Comparison of ENCODE assay signal across 14 cellular contexts in genomic region chr2:46719499-46719898, GRCh38. TPM values are rescaled to one million over a fixed set of nuclear protein-coding genes. Genes with fewer than 3 reads are reported as not detected.
DNase-seq lines count a peak whose midpoint lies in the region; ATAC-seq, FAIRE-seq and TF ChIP-seq lines count a peak whose summit lies in the region.
"Had no signal": no experiment of that assay in that cellular context is flagged by ENCODE, and none has a peak within 500 bp of the region (broad histone marks: within the 10 kb centered on the region; RNA-seq: fewer than 3 reads in every experiment).

No MANE protein-coding gene starts in this region.

- in situ Hi-C loops in gastrocnemius medialis (cut with MboI; ENCODE audit: low sequenced_read_pairs in 4 of 4): no loop called here

- TF ChIP-seq CTCF in fibroblast of mammary gland (conservative IDR thresholded peaks at IDR 0.05; ENCODE audit: control insufficient read depth, insufficient read depth, low read depth, low read length) (no peak), gastrocnemius medialis (IDR thresholded peaks at IDR 0.05 in 4 of 5, conservative IDR thresholded peaks at IDR 0.05 in 1 of 5) (no peak)

- H3K4me1 ChIP-seq in gastrocnemius medialis: peaks cover 74 to 83% of the 10 kb centered on the region in 2 donors
- H3K4me1 ChIP-seq: testis had no signal

- no peaks in the 10 kb centered on the region for H3K27me3 ChIP-seq in gastrocnemius medialis
- H3K27me3 ChIP-seq: esophagus muscularis mucosa, testis had no signal

- intact Hi-C loops in gastrocnemius medialis (cut with DNase I; ENCODE audit: low total_unique reads): no loop called here

- H3K4me3 ChIP-seq in fibroblast of mammary gland (ENCODE audit: control insufficient read depth, low read depth, low read length): no peak overlapping the region
- no peak overlapping the region for H3K4me3 ChIP-seq in gastrocnemius medialis
- H3K4me3 ChIP-seq: esophagus muscularis mucosa, testis had no signal

- H3K27ac ChIP-seq in gastrocnemius medialis: peak overlapping the region in 2 of 4 donors; percentile 39 to 42
- H3K27ac ChIP-seq: testis had no signal

- H3K9me3 ChIP-seq in gastrocnemius medialis: no peaks in the 10 kb centered on the region
- H3K9me3 ChIP-seq: testis had no signal

- no peak for TF ChIP-seq POLR2A in gastrocnemius medialis (IDR thresholded peaks at IDR 0.05)

- peak; percentile 70 for DNase-seq in EH (ENCODE audit: low read depth)
- DNase-seq in RCC 7860 (ENCODE audit: low spot score): peak; percentile 95
- DNase-seq in fibroblast of mammary gland (ENCODE audit: low read depth): peak; percentile 82
- no peak for DNase-seq in gastrocnemius medialis
- DNase-seq in NCI-H1930 (lab: John Stamatoyannopoulos, UW): no peak
- DNase-seq: activated naive CD4-positive, alpha-beta T cell; DMS 273 treated with DMSO at 0.1 percent for 48 hours; NCI-H2081 treated with DMSO at 0.1 percent for 48 hours; nephron progenitor cell; small intestine; testis had no signal

- H3K36me3 ChIP-seq in gastrocnemius medialis: no peaks in the 10 kb centered on the region
- H3K36me3 ChIP-seq: esophagus muscularis mucosa had no signal

- peak; percentile 98 for FAIRE-seq in RCC 7860 (lab: Jason Lieb, UNC)

- ATAC-seq in gastrocnemius medialis (peak; percentile 45 to 46), GM21367 (IDR thresholded peaks at IDR 0.05; ENCODE audit: unreplicated experiment) (no peak), GM21360 (IDR thresholded peaks at IDR 0.05; ENCODE audit: unreplicated experiment) (no peak)

RNA-seq across cellular contexts. Expression of gene SOCS5, which starts 20.4 kb away (rescaled TPM):
- total RNA-seq in gastrocnemius medialis: 10 to 100 TPM; 10.9 to 27.6 (median 14.5) TPM

Comparison
In these comparisons a context has a peak if more than half of its experiments do, and no peak if none do; other contexts are left out.
1. DNase-seq: peak in EH (single experiment), RCC 7860 (single experiment) and fibroblast of mammary gland (single experiment); none in gastrocnemius medialis (0 of 2) and NCI-H1930 (0 of 2).
2. ATAC-seq: peak in gastrocnemius medialis (2 of 2); none in GM21367 (single experiment) and GM21360 (single experiment).